15 cellular contexts compared by ENCODE assay signal in genomic region chr16:61681673-61682072, GRCh38.
DNase-seq lines count a peak whose midpoint lies in the region; ATAC-seq lines count a peak whose summit lies in the region.
"Had no signal": no experiment of that assay in that cellular context is flagged by ENCODE, and none has a peak within 500 bp of the region (broad histone marks: within the 10 kb centered on the region; RNA-seq: fewer than 3 reads in every experiment).

No MANE protein-coding gene starts in this region.

- H3K4me1 Mint-ChIP-seq in activated naive CD8-positive, alpha-beta T cell treated with anti-CD3 and anti-CD28 coated beads, Interleukin-2, amount 50 U/mL, for 24 hours, result no peaks in the 10 kb centered on the region
- H3K4me1 Mint-ChIP-seq: CD8-positive, alpha-beta memory T cell had no signal

- H3K27ac Mint-ChIP-seq in activated naive CD8-positive, alpha-beta T cell treated with anti-CD3 and anti-CD28 coated beads, Interleukin-2, amount 50 U/mL, for 24 hours, result no peak overlapping the region
- H3K27ac Mint-ChIP-seq: CD8-positive, alpha-beta memory T cell; HFFc6 had no signal

- DNase-seq in DMS53 (lab: John Stamatoyannopoulos, UW), result peak; percentile 2
- DNase-seq in DMS53 treated with DMSO at 0.1 percent for 48 hours (lab: John Stamatoyannopoulos, UW; ENCODE audit: unreplicated experiment), result no peak
- DNase-seq in caudate nucleus (lab: John Stamatoyannopoulos, UW), result peak in 1 of 61 donors; percentile 7
- peak in 1 of 49 donors; percentile 16 for DNase-seq in substantia nigra (lab: John Stamatoyannopoulos, UW)
- no peak for DNase-seq in activated naive CD8-positive, alpha-beta T cell treated with anti-CD3 and anti-CD28 coated beads, Interleukin-2, amount 50 U/mL, for 24 hours
- DNase-seq in NCI-H128 (lab: John Stamatoyannopoulos, UW; ENCODE audit: unreplicated experiment), result no peak
- DNase-seq: CD8-positive, alpha-beta memory T cell; DMS79; HFFc6 had no signal

- ATAC-seq in activated naive CD8-positive, alpha-beta T cell treated with anti-CD3 and anti-CD28 coated beads, Interleukin-2, amount 50 U/mL, for 24 hours, result no peak
- no peak for ATAC-seq in GM19035 (IDR thresholded peaks at IDR 0.05; ENCODE audit: unreplicated experiment)
- ATAC-seq: GM12878 had no signal

- no peaks in the 10 kb centered on the region for H3K36me3 Mint-ChIP-seq in activated naive CD8-positive, alpha-beta T cell treated with anti-CD3 and anti-CD28 coated beads, Interleukin-2, amount 50 U/mL, for 24 hours (ENCODE audit: low read depth)

- H3K4me3 Mint-ChIP-seq in activated naive CD8-positive, alpha-beta T cell treated with anti-CD3 and anti-CD28 coated beads, Interleukin-2, amount 50 U/mL, for 24 hours, result no peak overlapping the region
- H3K4me3 Mint-ChIP-seq: CD8-positive, alpha-beta memory T cell; HFFc6 had no signal

- H3K27ac ChIP-seq in caudate nucleus (ENCODE audit: low read depth, low read length) (peak overlapping the region; percentile 60), layer of hippocampus (ENCODE audit: low read depth, low read length) (peak overlapping the region; percentile 67), substantia nigra (ENCODE audit: low read depth, low read length, poor library complexity, severe bottlenecking) (peak overlapping the region; percentile 60)
- H3K27ac ChIP-seq: 22Rv1, BLaER1, HL-60 had no signal

- no peaks in the 10 kb centered on the region for H3K27me3 Mint-ChIP-seq in activated naive CD8-positive, alpha-beta T cell treated with anti-CD3 and anti-CD28 coated beads, Interleukin-2, amount 50 U/mL, for 24 hours
- H3K27me3 Mint-ChIP-seq: CD8-positive, alpha-beta memory T cell had no signal

- peaks cover 23% of the 10 kb centered on the region for H3K9me3 Mint-ChIP-seq in activated naive CD8-positive, alpha-beta T cell treated with anti-CD3 and anti-CD28 coated beads, Interleukin-2, amount 50 U/mL, for 24 hours

- no peaks in the 10 kb centered on the region for H3K27me3 ChIP-seq in layer of hippocampus (ENCODE audit: control insufficient read depth, insufficient read depth, low read length)
- H3K27me3 ChIP-seq: BLaER1 had no signal
